9 cellular contexts compared by ENCODE assay signal in the genomic region with DNA sequence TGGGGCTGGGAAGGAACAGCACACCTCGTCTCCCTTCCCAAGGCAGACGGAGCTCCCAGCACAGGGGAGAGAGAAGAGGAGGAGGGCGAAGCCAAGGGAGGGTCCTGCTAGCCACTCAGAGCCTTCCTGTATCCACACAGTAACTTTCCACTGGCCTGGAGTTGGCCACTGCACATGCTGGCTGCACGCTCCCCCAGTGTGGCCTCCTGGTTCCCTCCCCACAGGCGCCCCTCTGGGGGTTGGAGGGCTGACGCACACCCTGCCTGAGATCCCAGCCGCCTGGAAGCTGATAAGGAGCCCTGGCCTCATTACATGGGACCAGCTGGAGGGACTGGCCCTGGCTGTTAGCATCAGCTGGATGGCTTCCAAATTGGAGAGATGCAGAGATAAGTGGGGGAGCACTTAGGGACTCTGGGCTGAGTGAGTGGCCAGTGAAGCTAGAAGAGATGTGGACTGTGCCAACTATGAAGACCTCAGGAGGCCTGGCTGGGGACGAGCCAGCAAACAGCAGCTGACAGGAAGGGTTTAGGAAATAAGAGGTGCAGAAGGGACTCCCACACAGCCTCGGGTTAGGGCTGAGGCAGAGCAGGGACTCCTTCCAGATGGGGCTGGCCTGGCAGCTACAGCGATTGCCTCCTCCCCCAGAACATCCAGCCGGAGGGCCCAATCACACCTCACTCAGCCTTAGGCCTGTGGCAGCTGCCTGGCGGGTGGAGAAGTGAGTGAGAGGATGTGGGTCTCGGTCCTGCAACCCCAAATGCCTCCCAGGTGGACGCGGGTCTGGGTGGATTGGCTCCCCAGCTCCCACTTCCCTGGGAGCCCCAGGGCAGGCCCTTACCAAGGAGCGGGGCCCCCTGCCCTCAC. TPM values are rescaled to one million over a fixed set of nuclear protein-coding genes. Genes with fewer than 3 reads are reported as not detected.
A peak's percentile ranks its signal among the peaks of the same experiment; 100 is the strongest.
DNase-seq lines count a peak whose midpoint lies in the region; ATAC-seq and TF ChIP-seq lines count a peak whose summit lies in the region.
"Had no signal": no experiment of that assay in that cellular context is flagged by ENCODE, and none has a peak within 500 bp of the region (broad histone marks: within the 10 kb centered on the region; RNA-seq: fewer than 3 reads in every experiment).

No MANE protein-coding gene starts in this region.

- H3K4me1 Mint-ChIP-seq in WTC11: peaks cover 9% of the 10 kb centered on the region

- TF ChIP-seq CTCF in foreskin fibroblast (IDR thresholded peaks at IDR 0.05; ENCODE audit: low read depth, low read length): no peak
- no peak for TF ChIP-seq CTCF in omental fat pad (IDR thresholded peaks at IDR 0.05)
- no peak for TF ChIP-seq CTCF in WTC11 (IDR thresholded peaks at IDR 0.05)

- POLR2A ChIA-PET in WTC11 (lab: Charles Lee): interaction anchor here (0.5 kb wide), 1 partner anchor 312 kb away, joined by 4 read pairs; no protein-coding TSS in a partner anchor

- H3K4me3 Mint-ChIP-seq in WTC11: no peak overlapping the region

- H3K4me3 ChIP-seq in foreskin fibroblast (ENCODE audit: low read depth in 1 of 2, low read length in 2 of 2): no peak overlapping the region

- peaks cover 10% of the 10 kb centered on the region for H3K27me3 Mint-ChIP-seq in WTC11 (ENCODE audit: low read depth)

- CTCF ChIA-PET in WTC11 (lab: Charles Lee): interaction anchor here (0.6 to 9.5 kb wide), 6 partner anchors 12 to 201 kb away, joined by 3 to 99 read pairs (median 8); no protein-coding TSS in a partner anchor

- H3K9me3 Mint-ChIP-seq in WTC11: no peaks in the 10 kb centered on the region

- H3K36me3 Mint-ChIP-seq in WTC11: no peaks in the 10 kb centered on the region

- no peak overlapping the region for H3K27ac Mint-ChIP-seq in WTC11

- peak; percentile 91 for ATAC-seq in omental fat pad (ENCODE audit: low FRiP score)
- ATAC-seq in WTC11: no peak

- DNase-seq in activated CD8-positive, alpha-beta memory T cell treated with anti-CD3 and anti-CD28 coated beads for 24 hours: peak; percentile 53
- DNase-seq in activated CD8-positive, alpha-beta memory T cell treated with anti-CD3 and anti-CD28 coated beads, Interleukin-2, amount 50 U/mL, for 4 hours: no peak
- DNase-seq in SHP77 (lab: John Stamatoyannopoulos, UW) (peak; percentile 80 to 84), foreskin fibroblast (peak; percentile 90 to 92), omental fat pad (ENCODE audit: low spot score) (peak; percentile 38), SW 1271 (lab: John Stamatoyannopoulos, UW) (no peak), WTC11 (ENCODE audit: low spot score) (no peak), DMS53 treated with DMSO at 0.1 percent for 48 hours (lab: John Stamatoyannopoulos, UW; ENCODE audit: unreplicated experiment) (no peak)

TF ChIP-seq in WTC11, 78 proteins besides CTCF, POLR2A, EP300 and RAD21:
- TF ChIP-seq, protein P1, sequence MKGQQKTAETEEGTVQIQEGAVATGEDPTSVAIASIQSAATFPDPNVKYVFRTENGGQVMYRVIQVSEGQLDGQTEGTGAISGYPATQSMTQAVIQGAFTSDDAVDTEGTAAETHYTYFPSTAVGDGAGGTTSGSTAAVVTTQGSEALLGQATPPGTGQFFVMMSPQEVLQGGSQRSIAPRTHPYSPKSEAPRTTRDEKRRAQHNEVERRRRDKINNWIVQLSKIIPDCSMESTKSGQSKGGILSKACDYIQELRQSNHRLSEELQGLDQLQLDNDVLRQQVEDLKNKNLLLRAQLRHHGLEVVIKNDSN (CRISPR knock-in tag; IDR thresholded peaks at IDR 0.05): no peak
- no peak for TF ChIP-seq NFATC4 (CRISPR knock-in tag; IDR thresholded peaks at IDR 0.05)
- TF ChIP-seq GRHL2 (CRISPR knock-in tag; IDR thresholded peaks at IDR 0.05; ENCODE audit: insufficient replicate concordance, severe bottlenecking): no peak
TF ChIP-seq in WTC11: peak in this region for 0.

RNA-seq across cellular contexts. Expression of gene BCDIN3D, which starts 26.3 kb away (rescaled TPM):
- total RNA-seq in omental fat pad: 1 to 10 TPM; 1.9 to 3.5 (median 2.8) TPM
- total RNA-seq in WTC11 (2021): 1.6 to 3.2 TPM (median 2.4 TPM) in 3 replicates

RNA-seq across cellular contexts. Expression of gene FAIM2, which starts 34.5 kb away (rescaled TPM):
- total RNA-seq in omental fat pad: 1 to 10 TPM in 3 of 4 donors, under 1 TPM in 1; 0.36 to 6.1 (median 3.1) TPM
- total RNA-seq in WTC11 (2021): 0.18 to 0.30 TPM (median 0.22 TPM) in 3 replicates
- total RNA-seq: SK-MEL-5 had no signal

RNA-seq across cellular contexts. Expression of gene NCKAP5L, which starts 41.0 kb away (rescaled TPM):
- total RNA-seq in omental fat pad (10 to 100 TPM; 14.2 to 20.3 (median 17.6) TPM), WTC11 (2021) (22.1 to 27.8 TPM (median 22.4 TPM) in 3 replicates)

Comparison
In these comparisons a context has a peak if more than half of its experiments do, and no peak if none do; other contexts are left out.
1. DNase-seq: peak in activated CD8-positive, alpha-beta memory T cell treated with anti-CD3 and anti-CD28 coated beads for 24 hours (single experiment), SHP77 (2 of 2), foreskin fibroblast (2 of 2) and omental fat pad (single experiment); none in activated CD8-positive, alpha-beta memory T cell treated with anti-CD3 and anti-CD28 coated beads, Interleukin-2, amount 50 U/mL, for 4 hours (single experiment), SW 1271 (0 of 2), WTC11 (single experiment) and DMS53 treated with DMSO at 0.1 percent for 48 hours (single experiment).